ENCODE assay signal across 27 cellular contexts in genomic region chr12:3617565-3617964, GRCh38.
"Had no signal": no experiment of that assay in that cellular context is flagged by ENCODE, and none has a peak within 500 bp of the region (broad histone marks: within the 10 kb centered on the region; RNA-seq: fewer than 3 reads in every experiment).

No MANE protein-coding gene starts in this region.

- DNase-seq: hypothalamus; immature natural killer cell; kidney; left colon; left lung; mesendoderm; naive B cell; natural killer cell; nephron progenitor cell; occipital lobe; right lobe of liver; stimulated activated CD4-positive, alpha-beta T cell treated with anti-CD3 and anti-CD28 coated beads, Interleukin-4, amount 100 ng/mL, for 24 hours; stimulated activated naive CD4-positive, alpha-beta T cell treated with Interleukin-2 at 50 U/mL for 16 hours; stimulated activated naive CD8-positive, alpha-beta T cell treated with anti-CD3 and anti-CD28 coated beads, Interleukin-15, amount 100 ng/mL, for 72 hours; substantia nigra had no signal

- H3K27me3 ChIP-seq: left lung, neural progenitor cell, neutrophil, right atrium auricular region, right lobe of liver, tibial nerve, vagina had no signal

- H3K27me3 Mint-ChIP-seq: naive B cell; stimulated activated memory B cell treated with anti-CD40 and anti-IgM and Interleukin-4, amounts not matched to agents 10 μg/mL and 1 μg/mL and 100 μg/mL, for 72 hours; stimulated activated naive CD8-positive, alpha-beta T cell treated with anti-CD3 and anti-CD28 coated beads, Interleukin-15, amount 100 ng/mL, for 72 hours had no signal

- H3K27ac Mint-ChIP-seq: mesothelial cell of epicardium; natural killer cell; nephron progenitor cell; progenitor cell of endocrine pancreas; stimulated activated memory B cell treated with anti-CD40 and anti-IgM and Interleukin-4, amounts not matched to agents 10 μg/mL and 1 μg/mL and 100 μg/mL, for 72 hours; type B pancreatic cell had no signal

- H3K4me1 Mint-ChIP-seq: immature natural killer cell, mesothelial cell of epicardium had no signal

- H3K4me1 ChIP-seq: left lung, parathyroid adenoma, right lobe of liver, tibial nerve, vagina had no signal

- H3K4me3 ChIP-seq: left lung, lung, neural progenitor cell, right atrium auricular region, right lobe of liver, skin epidermis, tibial nerve, vagina had no signal

- H3K36me3 ChIP-seq: neural progenitor cell, right atrium auricular region, right lobe of liver, vagina had no signal

- H3K4me3 Mint-ChIP-seq: immature natural killer cell; mesothelial cell of epicardium; naive B cell; natural killer cell; nephron progenitor cell; neural progenitor cell; stimulated activated memory B cell treated with anti-CD40 and anti-IgM and Interleukin-4, amounts not matched to agents 10 μg/mL and 1 μg/mL and 100 μg/mL, for 72 hours; stimulated activated naive CD8-positive, alpha-beta T cell treated with anti-CD3 and anti-CD28 coated beads, Interleukin-15, amount 100 ng/mL, for 72 hours; type B pancreatic cell had no signal

- H3K9me3 ChIP-seq: left lung, neutrophil, right atrium auricular region, right lobe of liver, tibial nerve, vagina had no signal

- ATAC-seq: left colon; left lung; natural killer cell; right lobe of liver; stimulated activated memory B cell treated with anti-CD40 and anti-IgM and Interleukin-4, amounts not matched to agents 10 μg/mL and 1 μg/mL and 100 μg/mL, for 72 hours; stimulated activated naive CD8-positive, alpha-beta T cell treated with anti-CD3 and anti-CD28 coated beads, Interleukin-15, amount 100 ng/mL, for 72 hours had no signal

- H3K9me3 Mint-ChIP-seq: immature natural killer cell; mesothelial cell of epicardium; naive B cell; natural killer cell; nephron progenitor cell; neural progenitor cell; stimulated activated memory B cell treated with anti-CD40 and anti-IgM and Interleukin-4, amounts not matched to agents 10 μg/mL and 1 μg/mL and 100 μg/mL, for 72 hours; stimulated activated naive CD8-positive, alpha-beta T cell treated with anti-CD3 and anti-CD28 coated beads, Interleukin-15, amount 100 ng/mL, for 72 hours; type B pancreatic cell had no signal

- H3K36me3 Mint-ChIP-seq: mesothelial cell of epicardium, neural progenitor cell had no signal

- H3K27ac ChIP-seq: left lung, neural progenitor cell, neutrophil, parathyroid adenoma, right atrium auricular region, right lobe of liver, skin epidermis, tibial nerve, vagina had no signal
